ENCODE assay signal across 8 cellular contexts in genomic region chr4:38529189-38530115, GRCh38.
DNase-seq lines count a peak whose midpoint lies in the region; ATAC-seq and TF ChIP-seq lines count a peak whose summit lies in the region.

No MANE protein-coding gene starts in this region.

- no peak overlapping the region for H3K4me3 Mint-ChIP-seq in activated T-helper 2 cell treated with anti-CD3 and anti-CD28 coated beads, Interferon-gamma antibody, Interleukin-2, Interleukin-4, amounts not matched to agents 10 μg/mL and 5 μg/mL and 100 μg/mL, durations not matched to agents 14 hours and 24 hours and 36 hours (ENCODE audit: low read depth)
- peak overlapping the region; percentile 13 to 14 for H3K4me3 Mint-ChIP-seq in stimulated activated naive B cell treated with anti-CD40 and anti-IgM and Interleukin-4, amounts not matched to agents 10 μg/mL and 1 μg/mL and 100 μg/mL, for 72 hours
- no peak overlapping the region for H3K4me3 Mint-ChIP-seq in glutamatergic neuron (ENCODE audit: unreplicated experiment)

- no peaks in the 10 kb centered on the region for H3K36me3 ChIP-seq in H7 (replicated peaks; ENCODE audit: control insufficient read depth, insufficient read depth, low read length)

- no peak for TF ChIP-seq CTCF in glutamatergic neuron (IDR thresholded peaks at IDR 0.05; ENCODE audit: partially characterized antibody, unreplicated experiment)

- H3K9me3 Mint-ChIP-seq in activated T-helper 2 cell treated with anti-CD3 and anti-CD28 coated beads, Interferon-gamma antibody, Interleukin-2, Interleukin-4, amounts not matched to agents 10 μg/mL and 5 μg/mL and 100 μg/mL, durations not matched to agents 14 hours and 24 hours and 36 hours: peaks cover 4% of the 10 kb centered on the region
- peaks cover 0 to 2% of the 10 kb centered on the region in 2 donors for H3K9me3 Mint-ChIP-seq in stimulated activated naive B cell treated with anti-CD40 and anti-IgM and Interleukin-4, amounts not matched to agents 10 μg/mL and 1 μg/mL and 100 μg/mL, for 72 hours
- peaks cover 2% of the 10 kb centered on the region for H3K9me3 Mint-ChIP-seq in glutamatergic neuron (ENCODE audit: unreplicated experiment)

- peaks cover 7% of the 10 kb centered on the region for H3K36me3 Mint-ChIP-seq in activated T-helper 2 cell treated with anti-CD3 and anti-CD28 coated beads, Interferon-gamma antibody, Interleukin-2, Interleukin-4, amounts not matched to agents 10 μg/mL and 5 μg/mL and 100 μg/mL, durations not matched to agents 14 hours and 24 hours and 36 hours (ENCODE audit: low read depth)
- H3K36me3 Mint-ChIP-seq in stimulated activated naive B cell treated with anti-CD40 and anti-IgM and Interleukin-4, amounts not matched to agents 10 μg/mL and 1 μg/mL and 100 μg/mL, for 72 hours: no peaks in the 10 kb centered on the region
- no peaks in the 10 kb centered on the region for H3K36me3 Mint-ChIP-seq in glutamatergic neuron (ENCODE audit: unreplicated experiment)

- H3K27me3 ChIP-seq in H7 (ENCODE audit: control insufficient read depth, insufficient read depth, low read length): no peaks in the 10 kb centered on the region

- no peak overlapping the region for H3K4me3 ChIP-seq in H7 (ENCODE audit: insufficient read depth, low read depth, low read length)

- H3K27me3 Mint-ChIP-seq in activated T-helper 2 cell treated with anti-CD3 and anti-CD28 coated beads, Interferon-gamma antibody, Interleukin-2, Interleukin-4, amounts not matched to agents 10 μg/mL and 5 μg/mL and 100 μg/mL, durations not matched to agents 14 hours and 24 hours and 36 hours (ENCODE audit: low read depth): peaks cover 10% of the 10 kb centered on the region
- no peaks in the 10 kb centered on the region for H3K27me3 Mint-ChIP-seq in stimulated activated naive B cell treated with anti-CD40 and anti-IgM and Interleukin-4, amounts not matched to agents 10 μg/mL and 1 μg/mL and 100 μg/mL, for 72 hours
- H3K27me3 Mint-ChIP-seq in glutamatergic neuron (ENCODE audit: unreplicated experiment): no peaks in the 10 kb centered on the region

- DNase-seq in NCI-H774 (lab: John Stamatoyannopoulos, UW) (peak; percentile 94), kidney tubule cell (ENCODE audit: low spot score) (peak; percentile 93), glutamatergic neuron (no peak), H7 (no peak)
- DNase-seq in activated T-helper 2 cell treated with anti-CD3 and anti-CD28 coated beads, Interferon-gamma antibody, Interleukin-2, Interleukin-4, amounts not matched to agents 10 μg/mL and 5 μg/mL and 100 μg/mL, durations not matched to agents 14 hours and 24 hours and 36 hours (ENCODE audit: low spot score): peak; percentile 12
- peak; percentile 58 for DNase-seq in stimulated activated naive B cell treated with anti-CD40 and anti-IgM and Interleukin-4, amounts not matched to agents 10 μg/mL and 1 μg/mL and 100 μg/mL, for 72 hours

- intact Hi-C loops in activated T-helper 2 cell treated with anti-CD3 and anti-CD28 coated beads, Interferon-gamma antibody, Interleukin-2, Interleukin-4, amounts not matched to agents 10 μg/mL and 5 μg/mL and 100 μg/mL, durations not matched to agents 14 hours and 24 hours and 36 hours (cut with micrococcal nuclease): loop anchor here (10.0 kb wide), 2 partner anchors 365 to 465 kb away; no protein-coding TSS in a partner anchor

- peaks cover 17% of the 10 kb centered on the region for H3K4me1 Mint-ChIP-seq in activated T-helper 2 cell treated with anti-CD3 and anti-CD28 coated beads, Interferon-gamma antibody, Interleukin-2, Interleukin-4, amounts not matched to agents 10 μg/mL and 5 μg/mL and 100 μg/mL, durations not matched to agents 14 hours and 24 hours and 36 hours (ENCODE audit: low read depth)
- peaks cover 16 to 24% of the 10 kb centered on the region in 2 donors for H3K4me1 Mint-ChIP-seq in stimulated activated naive B cell treated with anti-CD40 and anti-IgM and Interleukin-4, amounts not matched to agents 10 μg/mL and 1 μg/mL and 100 μg/mL, for 72 hours
- no peaks in the 10 kb centered on the region for H3K4me1 Mint-ChIP-seq in glutamatergic neuron (ENCODE audit: low read depth, unreplicated experiment)

- ATAC-seq in GM18508 (IDR thresholded peaks at IDR 0.05; ENCODE audit: insufficient read depth, unreplicated experiment): peak; percentile 66
- peak; percentile 72 for ATAC-seq in HG02763 (IDR thresholded peaks at IDR 0.05; ENCODE audit: unreplicated experiment)
- peak; percentile 94 to 96 for ATAC-seq in stimulated activated naive B cell treated with anti-CD40 and anti-IgM and Interleukin-4, amounts not matched to agents 10 μg/mL and 1 μg/mL and 100 μg/mL, for 72 hours (replicated peaks)

- H3K27ac Mint-ChIP-seq in activated T-helper 2 cell treated with anti-CD3 and anti-CD28 coated beads, Interferon-gamma antibody, Interleukin-2, Interleukin-4, amounts not matched to agents 10 μg/mL and 5 μg/mL and 100 μg/mL, durations not matched to agents 14 hours and 24 hours and 36 hours: peak overlapping the region; percentile 82
- peak overlapping the region; percentile 83 for H3K27ac Mint-ChIP-seq in stimulated activated naive B cell treated with anti-CD40 and anti-IgM and Interleukin-4, amounts not matched to agents 10 μg/mL and 1 μg/mL and 100 μg/mL, for 72 hours
- H3K27ac Mint-ChIP-seq in glutamatergic neuron (ENCODE audit: unreplicated experiment): no peak overlapping the region

Comparison
In these comparisons a context has a peak if more than half of its experiments do, and no peak if none do; other contexts are left out.
1. DNase-seq: peak in NCI-H774 (single experiment), activated T-helper 2 cell treated with anti-CD3 and anti-CD28 coated beads, Interferon-gamma antibody, Interleukin-2, Interleukin-4, amounts not matched to agents 10 μg/mL and 5 μg/mL and 100 μg/mL, durations not matched to agents 14 hours and 24 hours and 36 hours (single experiment), kidney tubule cell (single experiment) and stimulated activated naive B cell treated with anti-CD40 and anti-IgM and Interleukin-4, amounts not matched to agents 10 μg/mL and 1 μg/mL and 100 μg/mL, for 72 hours (single experiment); none in glutamatergic neuron (single experiment) and H7 (single experiment).
2. H3K4me3 Mint-ChIP-seq: peak in stimulated activated naive B cell treated with anti-CD40 and anti-IgM and Interleukin-4, amounts not matched to agents 10 μg/mL and 1 μg/mL and 100 μg/mL, for 72 hours (2 of 2); none in activated T-helper 2 cell treated with anti-CD3 and anti-CD28 coated beads, Interferon-gamma antibody, Interleukin-2, Interleukin-4, amounts not matched to agents 10 μg/mL and 5 μg/mL and 100 μg/mL, durations not matched to agents 14 hours and 24 hours and 36 hours (single experiment) and glutamatergic neuron (single experiment).
3. Peak in every context shown above with its lines, with median percentiles within 50 percentile points of each other: ATAC-seq.